Comparison of ENCODE assay signal across 1 cellular context in genomic region chr16:22188595-22189442, GRCh38.
A peak's percentile ranks its signal among the peaks of the same experiment; 100 is the strongest.
TF ChIP-seq lines count a peak whose summit lies in the region.

No MANE protein-coding gene starts in this region.

TF ChIP-seq in HepG2, 621 proteins besides CTCF, POLR2A, EP300 and RAD21 (continued from another document and continues in another):
- TF ChIP-seq, protein P1, sequence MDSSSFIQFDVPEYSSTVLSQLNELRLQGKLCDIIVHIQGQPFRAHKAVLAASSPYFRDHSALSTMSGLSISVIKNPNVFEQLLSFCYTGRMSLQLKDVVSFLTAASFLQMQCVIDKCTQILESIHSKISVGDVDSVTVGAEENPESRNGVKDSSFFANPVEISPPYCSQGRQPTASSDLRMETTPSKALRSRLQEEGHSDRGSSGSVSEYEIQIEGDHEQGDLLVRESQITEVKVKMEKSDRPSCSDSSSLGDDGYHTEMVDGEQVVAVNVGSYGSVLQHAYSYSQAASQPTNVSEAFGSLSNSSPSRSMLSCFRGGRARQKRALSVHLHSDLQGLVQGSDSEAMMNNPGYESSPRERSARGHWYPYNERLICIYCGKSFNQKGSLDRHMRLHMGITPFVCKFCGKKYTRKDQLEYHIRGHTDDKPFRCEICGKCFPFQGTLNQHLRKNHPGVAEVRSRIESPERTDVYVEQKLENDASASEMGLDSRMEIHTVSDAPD (CRISPR knock-in tag; IDR thresholded peaks at IDR 0.05), result no peak
- TF ChIP-seq, protein P2, sequence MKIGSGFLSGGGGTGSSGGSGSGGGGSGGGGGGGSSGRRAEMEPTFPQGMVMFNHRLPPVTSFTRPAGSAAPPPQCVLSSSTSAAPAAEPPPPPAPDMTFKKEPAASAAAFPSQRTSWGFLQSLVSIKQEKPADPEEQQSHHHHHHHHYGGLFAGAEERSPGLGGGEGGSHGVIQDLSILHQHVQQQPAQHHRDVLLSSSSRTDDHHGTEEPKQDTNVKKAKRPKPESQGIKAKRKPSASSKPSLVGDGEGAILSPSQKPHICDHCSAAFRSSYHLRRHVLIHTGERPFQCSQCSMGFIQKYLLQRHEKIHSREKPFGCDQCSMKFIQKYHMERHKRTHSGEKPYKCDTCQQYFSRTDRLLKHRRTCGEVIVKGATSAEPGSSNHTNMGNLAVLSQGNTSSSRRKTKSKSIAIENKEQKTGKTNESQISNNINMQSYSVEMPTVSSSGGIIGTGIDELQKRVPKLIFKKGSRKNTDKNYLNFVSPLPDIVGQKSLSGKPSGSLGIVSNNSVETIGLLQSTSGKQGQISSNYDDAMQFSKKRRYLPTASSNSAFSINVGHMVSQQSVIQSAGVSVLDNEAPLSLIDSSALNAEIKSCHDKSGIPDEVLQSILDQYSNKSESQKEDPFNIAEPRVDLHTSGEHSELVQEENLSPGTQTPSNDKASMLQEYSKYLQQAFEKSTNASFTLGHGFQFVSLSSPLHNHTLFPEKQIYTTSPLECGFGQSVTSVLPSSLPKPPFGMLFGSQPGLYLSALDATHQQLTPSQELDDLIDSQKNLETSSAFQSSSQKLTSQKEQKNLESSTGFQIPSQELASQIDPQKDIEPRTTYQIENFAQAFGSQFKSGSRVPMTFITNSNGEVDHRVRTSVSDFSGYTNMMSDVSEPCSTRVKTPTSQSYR (CRISPR knock-in tag; IDR thresholded peaks at IDR 0.05; ENCODE audit: borderline replicate concordance), result no peak
- TF ChIP-seq ZKSCAN1 (IDR thresholded peaks at IDR 0.05; ENCODE audit: low read length) (0 out of 2 replicates have a peak, but pooled peaks have one; percentile 23), ZNF101 (CRISPR knock-in tag; IDR thresholded peaks at IDR 0.05; ENCODE audit: borderline replicate concordance, low read depth) (no peak), GABPB1 (CRISPR knock-in tag; IDR thresholded peaks at IDR 0.05) (no peak), RBFOX2 (IDR thresholded peaks at IDR 0.05; ENCODE audit: low read depth, low read length) (no peak), ZNF138 (CRISPR knock-in tag; IDR thresholded peaks at IDR 0.05; ENCODE audit: low read depth) (no peak), SMAD1 (CRISPR knock-in tag; IDR thresholded peaks at IDR 0.05; ENCODE audit: borderline replicate concordance, low read depth) (no peak), PRMT3 (CRISPR knock-in tag; IDR thresholded peaks at IDR 0.05; ENCODE audit: borderline replicate concordance, low read depth) (no peak), ZNF703 (CRISPR knock-in tag; IDR thresholded peaks at IDR 0.05; ENCODE audit: borderline replicate concordance) (no peak), MED1 (CRISPR knock-in tag; IDR thresholded peaks at IDR 0.05) (peak; percentile 54), BRCA1 (CRISPR knock-in tag; IDR thresholded peaks at IDR 0.05) (peak; percentile 78; the same call in 1 of the 2 replicates), ZNF431 (CRISPR knock-in tag; IDR thresholded peaks at IDR 0.05; ENCODE audit: borderline replicate concordance, low read depth) (no peak), KIAA2018 (CRISPR knock-in tag; IDR thresholded peaks at IDR 0.05; ENCODE audit: borderline replicate concordance) (0 out of 2 replicates have a peak, but pooled peaks have one; percentile 70), HMG20B (CRISPR knock-in tag; conservative IDR thresholded peaks at IDR 0.05) (peak; percentile 52; the same call in 1 of the 2 replicates), DR1 (CRISPR knock-in tag; IDR thresholded peaks at IDR 0.05) (no peak), SCMH1 (CRISPR knock-in tag; IDR thresholded peaks at IDR 0.05; ENCODE audit: borderline replicate concordance) (no peak), ZFP82 (CRISPR knock-in tag; IDR thresholded peaks at IDR 0.05; ENCODE audit: borderline replicate concordance) (no peak), RORA (CRISPR knock-in tag; IDR thresholded peaks at IDR 0.05) (no peak), PHF5A (CRISPR knock-in tag; IDR thresholded peaks at IDR 0.05; ENCODE audit: low read depth, unreplicated experiment) (no peak), KMT2B (CRISPR knock-in tag; IDR thresholded peaks at IDR 0.05) (peak; percentile 66), TGIF2 (CRISPR knock-in tag; IDR thresholded peaks at IDR 0.05) (no peak), E2F2 (CRISPR knock-in tag; IDR thresholded peaks at IDR 0.05; ENCODE audit: borderline replicate concordance) (no peak), KLF12 (CRISPR knock-in tag; IDR thresholded peaks at IDR 0.05; ENCODE audit: borderline replicate concordance) (peak; percentile 85), IRF1 (CRISPR knock-in tag; IDR thresholded peaks at IDR 0.05; ENCODE audit: low read depth) (no peak), KLF11 (CRISPR knock-in tag; IDR thresholded peaks at IDR 0.05) (no peak; the same call in 1 of the 2 replicates), XRCC5 (optimal IDR thresholded peaks at IDR 0.05; ENCODE audit: low read length) (peak; percentile 92), NFRKB (IDR thresholded peaks at IDR 0.05) (no peak), NFKB2 (CRISPR knock-in tag; IDR thresholded peaks at IDR 0.05; ENCODE audit: borderline replicate concordance) (no peak), ZNF33B (CRISPR knock-in tag; IDR thresholded peaks at IDR 0.05) (no peak), POLR2G (IDR thresholded peaks at IDR 0.05; ENCODE audit: low read depth, low read length) (no peak), ATF1 (CRISPR knock-in tag; IDR thresholded peaks at IDR 0.05) (no peak), ZNF556 (CRISPR knock-in tag; IDR thresholded peaks at IDR 0.05; ENCODE audit: borderline replicate concordance) (peak; percentile 68; the same call in 1 of the 2 replicates), HNRNPK (IDR thresholded peaks at IDR 0.05; ENCODE audit: low read depth, low read length, poor library complexity, severe bottlenecking) (no peak), MTF1 (CRISPR knock-in tag; IDR thresholded peaks at IDR 0.05) (no peak), ZNF720 (CRISPR knock-in tag; IDR thresholded peaks at IDR 0.05) (no peak), ZNF569 (CRISPR knock-in tag; IDR thresholded peaks at IDR 0.05; ENCODE audit: borderline replicate concordance) (no peak), FOSL1 (CRISPR knock-in tag; IDR thresholded peaks at IDR 0.05; ENCODE audit: borderline replicate concordance) (no peak)
- TF ChIP-seq, protein P3, sequence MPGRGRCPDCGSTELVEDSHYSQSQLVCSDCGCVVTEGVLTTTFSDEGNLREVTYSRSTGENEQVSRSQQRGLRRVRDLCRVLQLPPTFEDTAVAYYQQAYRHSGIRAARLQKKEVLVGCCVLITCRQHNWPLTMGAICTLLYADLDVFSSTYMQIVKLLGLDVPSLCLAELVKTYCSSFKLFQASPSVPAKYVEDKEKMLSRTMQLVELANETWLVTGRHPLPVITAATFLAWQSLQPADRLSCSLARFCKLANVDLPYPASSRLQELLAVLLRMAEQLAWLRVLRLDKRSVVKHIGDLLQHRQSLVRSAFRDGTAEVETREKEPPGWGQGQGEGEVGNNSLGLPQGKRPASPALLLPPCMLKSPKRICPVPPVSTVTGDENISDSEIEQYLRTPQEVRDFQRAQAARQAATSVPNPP (CRISPR knock-in tag; IDR thresholded peaks at IDR 0.05), result no peak
- TF ChIP-seq, protein P4, sequence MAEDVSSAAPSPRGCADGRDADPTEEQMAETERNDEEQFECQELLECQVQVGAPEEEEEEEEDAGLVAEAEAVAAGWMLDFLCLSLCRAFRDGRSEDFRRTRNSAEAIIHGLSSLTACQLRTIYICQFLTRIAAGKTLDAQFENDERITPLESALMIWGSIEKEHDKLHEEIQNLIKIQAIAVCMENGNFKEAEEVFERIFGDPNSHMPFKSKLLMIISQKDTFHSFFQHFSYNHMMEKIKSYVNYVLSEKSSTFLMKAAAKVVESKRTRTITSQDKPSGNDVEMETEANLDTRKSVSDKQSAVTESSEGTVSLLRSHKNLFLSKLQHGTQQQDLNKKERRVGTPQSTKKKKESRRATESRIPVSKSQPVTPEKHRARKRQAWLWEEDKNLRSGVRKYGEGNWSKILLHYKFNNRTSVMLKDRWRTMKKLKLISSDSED (CRISPR knock-in tag; IDR thresholded peaks at IDR 0.05), result no peak
- TF ChIP-seq, protein P5, sequence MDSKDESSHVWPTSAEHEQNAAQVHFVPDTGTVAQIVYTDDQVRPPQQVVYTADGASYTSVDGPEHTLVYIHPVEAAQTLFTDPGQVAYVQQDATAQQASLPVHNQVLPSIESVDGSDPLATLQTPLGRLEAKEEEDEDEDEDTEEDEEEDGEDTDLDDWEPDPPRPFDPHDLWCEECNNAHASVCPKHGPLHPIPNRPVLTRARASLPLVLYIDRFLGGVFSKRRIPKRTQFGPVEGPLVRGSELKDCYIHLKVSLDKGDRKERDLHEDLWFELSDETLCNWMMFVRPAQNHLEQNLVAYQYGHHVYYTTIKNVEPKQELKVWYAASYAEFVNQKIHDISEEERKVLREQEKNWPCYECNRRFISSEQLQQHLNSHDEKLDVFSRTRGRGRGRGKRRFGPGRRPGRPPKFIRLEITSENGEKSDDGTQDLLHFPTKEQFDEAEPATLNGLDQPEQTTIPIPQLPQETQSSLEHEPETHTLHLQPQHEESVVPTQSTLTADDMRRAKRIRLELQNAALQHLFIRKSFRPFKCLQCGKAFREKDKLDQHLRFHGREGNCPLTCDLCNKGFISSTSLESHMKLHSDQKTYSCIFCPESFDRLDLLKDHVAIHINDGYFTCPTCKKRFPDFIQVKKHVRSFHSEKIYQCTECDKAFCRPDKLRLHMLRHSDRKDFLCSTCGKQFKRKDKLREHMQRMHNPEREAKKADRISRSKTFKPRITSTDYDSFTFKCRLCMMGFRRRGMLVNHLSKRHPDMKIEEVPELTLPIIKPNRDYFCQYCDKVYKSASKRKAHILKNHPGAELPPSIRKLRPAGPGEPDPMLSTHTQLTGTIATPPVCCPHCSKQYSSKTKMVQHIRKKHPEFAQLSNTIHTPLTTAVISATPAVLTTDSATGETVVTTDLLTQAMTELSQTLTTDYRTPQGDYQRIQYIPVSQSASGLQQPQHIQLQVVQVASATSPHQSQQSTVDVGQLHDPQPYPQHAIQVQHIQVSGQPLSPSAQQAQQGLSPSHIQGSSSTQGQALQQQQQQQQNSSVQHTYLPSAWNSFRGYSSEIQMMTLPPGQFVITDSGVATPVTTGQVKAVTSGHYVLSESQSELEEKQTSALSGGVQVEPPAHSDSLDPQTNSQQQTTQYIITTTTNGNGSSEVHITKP (CRISPR knock-in tag; IDR thresholded peaks at IDR 0.05; ENCODE audit: low read depth), result no peak
